ENCODE assay signal across 14 cellular contexts in genomic region chr9:32906213-32906612, GRCh38.
A peak's percentile ranks its signal among the peaks of the same experiment; 100 is the strongest.
DNase-seq lines count a peak whose midpoint lies in the region; ATAC-seq and TF ChIP-seq lines count a peak whose summit lies in the region.
"Had no signal": no experiment of that assay in that cellular context is flagged by ENCODE, and none has a peak within 500 bp of the region (broad histone marks: within the 10 kb centered on the region; RNA-seq: fewer than 3 reads in every experiment).

No MANE protein-coding gene starts in this region.

- H3K79me2 ChIP-seq in hepatocyte, result no peaks in the 10 kb centered on the region

- H3K9me2 ChIP-seq in hepatocyte (replicated peaks; ENCODE audit: insufficient read depth), result no peaks in the 10 kb centered on the region

- no peaks in the 10 kb centered on the region for H3K9me3 ChIP-seq in hepatocyte (ENCODE audit: low read depth)

- H3K36me3 ChIP-seq in hepatocyte (replicated peaks; ENCODE audit: insufficient read depth, low read depth), result no peaks in the 10 kb centered on the region

- H3K27me3 ChIP-seq in hepatocyte, result no peaks in the 10 kb centered on the region

- no peak overlapping the region for H3K4me2 ChIP-seq in hepatocyte

- H3K27ac ChIP-seq in hepatocyte, result no peak overlapping the region
- H3K27ac ChIP-seq: epithelial cell of prostate, HL-60 had no signal

- H2AFZ ChIP-seq in hepatocyte, result no peak overlapping the region

- peak; percentile 96 for ATAC-seq in GM19351 (IDR thresholded peaks at IDR 0.05; ENCODE audit: unreplicated experiment)
- peak; percentile 96 for ATAC-seq in HG02852 (IDR thresholded peaks at IDR 0.05; ENCODE audit: unreplicated experiment)
- ATAC-seq: activated CD8-positive, alpha-beta T cell treated with anti-CD3 and anti-CD28 coated beads for 36 hours had no signal

- DNase-seq in Ammon's horn (ENCODE audit: low spot score) (peak; percentile 37), KBM-7 (peak; percentile 91), NCI-H2171 (lab: John Stamatoyannopoulos, UW) (no peak), hepatocyte (ENCODE audit: low spot score) (no peak), NCI-H128 (lab: John Stamatoyannopoulos, UW; ENCODE audit: unreplicated experiment) (no peak)
- DNase-seq in effector CD4-positive, alpha-beta T cell, result no peak
- DNase-seq: activated CD8-positive, alpha-beta T cell treated with anti-CD3 and anti-CD28 coated beads for 36 hours; EL; islet precursor cell; NCI-H187 had no signal

- H3K4me1 ChIP-seq in hepatocyte (ENCODE audit: insufficient read depth), result peaks cover 7% of the 10 kb centered on the region

- H3K4me3 ChIP-seq in hepatocyte, result no peak overlapping the region

- TF ChIP-seq CTCF in hepatocyte (IDR thresholded peaks at IDR 0.05; ENCODE audit: poor library complexity), result no peak

- no peaks in the 10 kb centered on the region for H4K20me1 ChIP-seq in hepatocyte (ENCODE audit: insufficient read depth, poor library complexity, severe bottlenecking)

- in situ Hi-C loops in KBM-7 (cut with MboI; ENCODE audit: low pct_unique_long_range_greater_than_20kb, low sequenced_read_pairs), result no loop called here

- 92% methylated on average over 7 of the region's 7 CpGs for WGBS in hepatocyte (ENCODE audit: low lambda C conversion rate, missing lambda C conversion rate)

Comparison
In these comparisons a context has a peak if more than half of its experiments do, and no peak if none do; other contexts are left out.
1. DNase-seq: peak in Ammon's horn (single experiment) and KBM-7 (single experiment); none in effector CD4-positive, alpha-beta T cell (single experiment), NCI-H2171 (single experiment), hepatocyte (single experiment) and NCI-H128 (single experiment).